In the genomic region with DNA sequence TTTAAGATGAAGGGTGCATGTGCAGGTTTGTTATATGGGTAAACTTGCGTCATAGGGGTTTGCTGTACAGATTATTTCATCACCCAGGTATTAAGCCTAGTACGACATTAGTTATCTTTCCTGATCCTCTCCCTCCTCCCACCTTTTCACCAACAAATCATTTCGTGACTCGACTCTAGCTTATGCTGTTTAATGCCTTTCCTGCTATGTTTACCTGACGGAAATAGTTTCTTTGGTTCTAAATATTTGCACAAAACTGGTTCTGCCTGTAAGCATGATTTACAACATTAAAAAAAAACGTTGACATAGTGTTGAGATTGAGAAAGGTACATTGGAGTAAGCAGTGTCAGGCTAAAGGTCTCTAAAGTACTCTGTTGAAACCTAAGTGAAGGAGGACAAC, we compare ENCODE assay signal across 14 cellular contexts. TPM values are rescaled to one million over a fixed set of nuclear protein-coding genes. Genes with fewer than 3 reads are reported as not detected.
A peak's percentile ranks its signal among the peaks of the same experiment; 100 is the strongest.
DNase-seq lines count a peak whose midpoint lies in the region; FAIRE-seq and TF ChIP-seq lines count a peak whose summit lies in the region.
"Had no signal": no experiment of that assay in that cellular context is flagged by ENCODE, and none has a peak within 500 bp of the region (broad histone marks: within the 10 kb centered on the region; RNA-seq: fewer than 3 reads in every experiment).

No MANE protein-coding gene starts in this region.

- 77% methylated on average over 6 of the region's 6 CpGs for WGBS in mammary epithelial cell (ENCODE audit: low coverage, missing lambda C conversion rate)

- TF ChIP-seq POLR2A in uterus (IDR thresholded peaks at IDR 0.05), result no peak

- no peak for DNase-seq in MCF 10A (ENCODE audit: unreplicated experiment)
- DNase-seq in mammary epithelial cell, result no peak
- DNase-seq in activated CD4-positive, alpha-beta memory T cell treated with anti-CD3 and anti-CD28 coated beads, Interleukin-2, amount 10 ng/mL, durations not matched to agents 7 days and 5 days, result no peak
- DNase-seq in keratinocyte (ENCODE audit: low read depth, low spot score), result no peak
- no peak for DNase-seq in GM19238 (ENCODE audit: insufficient read length, low spot score)
- no peak for DNase-seq in Ammon's horn (ENCODE audit: low spot score)
- no peak for DNase-seq in uterus
- no peak for DNase-seq in frontal cortex (ENCODE audit: low spot score in 2 of 2)
- DNase-seq: AML-193, GF-D8, mucosa of descending colon, NCI-H1417, NCI-H748 treated with DMSO at 0.1 percent for 48 hours had no signal

- no peaks in the 10 kb centered on the region for H3K9me1 ChIP-seq in keratinocyte (ENCODE audit: control insufficient read depth, extremely low read depth, insufficient read depth, low read length)

- CTCF ChIA-PET in MCF 10A (lab: Yijun Ruan, JAX) (interaction anchor here (0.7 to 1.9 kb wide), 3 partner anchors 10 to 339 kb away, joined by 3 to 4 read pairs (median 3); no protein-coding TSS in a partner anchor), mammary epithelial cell (lab: Charles Lee; ENCODE audit: low non-redundant PET) (no interaction called here)
- CTCF ChIA-PET in activated CD4-positive, alpha-beta memory T cell treated with anti-CD3 and anti-CD28 coated beads, Interleukin-2, amount 10 ng/mL, durations not matched to agents 7 days and 5 days (lab: Charles Lee), result interaction anchor here (2.3 kb wide), 1 partner anchor 9 kb away, joined by 6 read pairs; no protein-coding TSS in a partner anchor

- H3K4me1 Mint-ChIP-seq in MCF 10A (ENCODE audit: insufficient read depth, unreplicated experiment), result peaks cover 18% of the 10 kb centered on the region
- H3K4me1 Mint-ChIP-seq in activated CD4-positive, alpha-beta memory T cell treated with anti-CD3 and anti-CD28 coated beads, Interleukin-2, amount 10 ng/mL, durations not matched to agents 7 days and 5 days, result peaks cover 67% of the 10 kb centered on the region

- H3K4me1 ChIP-seq in mammary epithelial cell (ENCODE audit: insufficient read depth, low read length) (peaks cover 10% of the 10 kb centered on the region), keratinocyte (ENCODE audit: control insufficient read depth, extremely low read depth, insufficient read depth, low read length) (peaks cover 17% of the 10 kb centered on the region), uterus (no peaks in the 10 kb centered on the region)

- no peaks in the 10 kb centered on the region for H3K9me3 Mint-ChIP-seq in MCF 10A (ENCODE audit: unreplicated experiment)
- no peaks in the 10 kb centered on the region for H3K9me3 Mint-ChIP-seq in activated CD4-positive, alpha-beta memory T cell treated with anti-CD3 and anti-CD28 coated beads, Interleukin-2, amount 10 ng/mL, durations not matched to agents 7 days and 5 days

- H3K4me3 ChIP-seq in mammary epithelial cell (replicated peaks in 1 of 3; ENCODE audit: insufficient read depth in 1 of 3, low read depth in 2 of 3, low read length in 3 of 3) (no peak overlapping the region), keratinocyte (ENCODE audit: control insufficient read depth in 2 of 3, extremely low read depth in 1 of 3, insufficient read depth in 2 of 3, low read depth in 1 of 3, low read length in 3 of 3) (no peak overlapping the region), uterus (no peak overlapping the region)
- H3K4me3 ChIP-seq: mucosa of descending colon had no signal

- no peak overlapping the region for H3K4me2 ChIP-seq in mammary epithelial cell (ENCODE audit: insufficient read depth, low read depth, low read length)
- H3K4me2 ChIP-seq in keratinocyte (ENCODE audit: control insufficient read depth, extremely low read depth, insufficient read depth, low read depth, low read length), result no peak overlapping the region

- in situ Hi-C loops in mammary epithelial cell (cut with MboI; ENCODE audit: low sequenced_read_pairs in 2 of 2), result no loop called here

- POLR2A ChIA-PET in MCF 10A (lab: Yijun Ruan, JAX), result interaction anchor here (0.6 to 7.7 kb wide), 4 partner anchors 9 to 17 kb away, joined by 3 to 104 read pairs (median 84); a partner anchor contains a TSS
- POLR2A ChIA-PET in activated CD4-positive, alpha-beta memory T cell treated with anti-CD3 and anti-CD28 coated beads, Interleukin-2, amount 10 ng/mL, durations not matched to agents 7 days and 5 days (lab: Charles Lee), result interaction anchor here (0.7 to 6.3 kb wide), 4 partner anchors 9 to 157 kb away, joined by 3 to 78 read pairs (median 10); a partner anchor contains a TSS

- peaks cover 84% of the 10 kb centered on the region for H3K79me2 ChIP-seq in mammary epithelial cell (ENCODE audit: insufficient read depth, low read length)
- H3K79me2 ChIP-seq in keratinocyte (ENCODE audit: control insufficient read depth, insufficient read depth, low read length), result peaks cover 70% of the 10 kb centered on the region

- TF ChIP-seq CTCF in MCF 10A (IDR thresholded peaks at IDR 0.05; ENCODE audit: unreplicated experiment), result no peak
- TF ChIP-seq CTCF in mammary epithelial cell (conservative IDR thresholded peaks at IDR 0.05 in 1 of 2, IDR thresholded peaks at IDR 0.05 in 1 of 2; ENCODE audit: extremely low read depth in 1 of 2, insufficient read depth in 1 of 2, low read depth in 1 of 2, low read length in 2 of 2), result no peak
- TF ChIP-seq CTCF in keratinocyte (optimal IDR thresholded peaks at IDR 0.05 in 1 of 3, IDR thresholded peaks at IDR 0.05 in 1 of 3, conservative IDR thresholded peaks at IDR 0.05 in 1 of 3; ENCODE audit: extremely low read depth in 1 of 3, insufficient read depth in 2 of 3, low read length in 3 of 3), result no peak
- no peak for TF ChIP-seq CTCF in uterus (IDR thresholded peaks at IDR 0.05)

- H3K36me3 ChIP-seq in mammary epithelial cell (ENCODE audit: insufficient read depth, low read length), result peaks cover 57% of the 10 kb centered on the region
- peaks cover 36 to 55% of the 10 kb centered on the region in 2 experiments for H3K36me3 ChIP-seq in keratinocyte (ENCODE audit: control insufficient read depth in 2 of 2, extremely low read depth in 1 of 2, insufficient read depth in 2 of 2, low read length in 2 of 2)
- H3K36me3 ChIP-seq in uterus, result no peaks in the 10 kb centered on the region

- no peak overlapping the region for H3K9ac ChIP-seq in mammary epithelial cell (ENCODE audit: insufficient read depth, low read length)
- no peak overlapping the region for H3K9ac ChIP-seq in keratinocyte (ENCODE audit: control insufficient read depth, extremely low read depth, insufficient read depth, low read length)

- no peaks in the 10 kb centered on the region for H4K20me1 ChIP-seq in mammary epithelial cell (ENCODE audit: insufficient read depth, low read length)
- peaks cover 2% of the 10 kb centered on the region for H4K20me1 ChIP-seq in keratinocyte (ENCODE audit: control insufficient read depth, extremely low read depth, insufficient read depth, low read length)

- BruUV-seq in MCF 10A (replicated peaks; lab: Mats Ljungman, UMichigan) (no TSS peak), mammary epithelial cell (replicated peaks; lab: Mats Ljungman, UMichigan) (no TSS peak)

- dilution Hi-C loops in mammary epithelial cell (cut with HindIII; ENCODE audit: low sequenced_read_pairs) (no loop called here), keratinocyte (cut with MboI; ENCODE audit: extremely low pct_ligation_motif_present, low sequenced_read_pairs) (no loop called here)

- no peaks in the 10 kb centered on the region for H3K27me3 ChIP-seq in mammary epithelial cell (ENCODE audit: insufficient read depth, low read length)
- H3K27me3 ChIP-seq in keratinocyte (ENCODE audit: control insufficient read depth, extremely low read depth, insufficient read depth, low read length), result no peaks in the 10 kb centered on the region
- no peaks in the 10 kb centered on the region for H3K27me3 ChIP-seq in uterus

- H2AFZ ChIP-seq in mammary epithelial cell (ENCODE audit: low read depth, low read length), result no peak overlapping the region
- no peak overlapping the region for H2AFZ ChIP-seq in keratinocyte (ENCODE audit: control insufficient read depth, low read length)

- no peak for FAIRE-seq in keratinocyte (lab: Jason Lieb, UNC)
- FAIRE-seq in frontal cortex (lab: Jason Lieb, UNC), result no peak
- FAIRE-seq: urothelium cell line had no signal

- peaks cover 65% of the 10 kb centered on the region for H3K36me3 Mint-ChIP-seq in MCF 10A (ENCODE audit: insufficient read depth, unreplicated experiment)
- H3K36me3 Mint-ChIP-seq in activated CD4-positive, alpha-beta memory T cell treated with anti-CD3 and anti-CD28 coated beads, Interleukin-2, amount 10 ng/mL, durations not matched to agents 7 days and 5 days (ENCODE audit: low read depth), result peaks cover 72% of the 10 kb centered on the region

- H3K9me3 ChIP-seq in mammary epithelial cell (replicated peaks; ENCODE audit: insufficient read depth, low read length), result no peaks in the 10 kb centered on the region
- H3K9me3 ChIP-seq in keratinocyte (ENCODE audit: control insufficient read depth, low read depth, low read length), result no peaks in the 10 kb centered on the region
- H3K9me3 ChIP-seq in uterus, result no peaks in the 10 kb centered on the region
- H3K9me3 ChIP-seq: mucosa of descending colon had no signal

- intact Hi-C loops in MCF 10A (cut with micrococcal nuclease) (no loop called here), mammary epithelial cell (cut with micrococcal nuclease) (no loop called here), uterus (cut with DNase I; ENCODE audit: low total_unique reads) (no loop called here)

- no peaks in the 10 kb centered on the region for H3K27me3 Mint-ChIP-seq in MCF 10A (ENCODE audit: insufficient read depth, unreplicated experiment)
- H3K27me3 Mint-ChIP-seq in activated CD4-positive, alpha-beta memory T cell treated with anti-CD3 and anti-CD28 coated beads, Interleukin-2, amount 10 ng/mL, durations not matched to agents 7 days and 5 days, result no peaks in the 10 kb centered on the region

- H3K27ac ChIP-seq in mammary epithelial cell (ENCODE audit: insufficient read depth, low read depth, low read length), result no peak overlapping the region
- H3K27ac ChIP-seq in keratinocyte (ENCODE audit: control insufficient read depth, insufficient read depth, low read length), result peak overlapping the region; percentile 10
- no peak overlapping the region for H3K27ac ChIP-seq in uterus

- H3K27ac Mint-ChIP-seq in MCF 10A (ENCODE audit: low read depth, unreplicated experiment), result no peak overlapping the region
- peak overlapping the region; percentile 53 for H3K27ac Mint-ChIP-seq in activated CD4-positive, alpha-beta memory T cell treated with anti-CD3 and anti-CD28 coated beads, Interleukin-2, amount 10 ng/mL, durations not matched to agents 7 days and 5 days

- peak overlapping the region; percentile 99 for H3K4me3 Mint-ChIP-seq in MCF 10A (ENCODE audit: unreplicated experiment)
- H3K4me3 Mint-ChIP-seq in activated CD4-positive, alpha-beta memory T cell treated with anti-CD3 and anti-CD28 coated beads, Interleukin-2, amount 10 ng/mL, durations not matched to agents 7 days and 5 days, result no peak overlapping the region

RNA-seq across cellular contexts. Expression of a gene that starts 2.4 kb away (rescaled TPM):
- 163 and 200 TPM in 2 replicates for total RNA-seq in MCF 10A (2022)
- total RNA-seq in mammary epithelial cell, result 10 to 100 TPM; 81.5 to 97.8 TPM
- 51.1 TPM for polyA plus RNA-seq in mammary epithelial cell
- polyA minus RNA-seq in mammary epithelial cell, result 58.3 TPM
- total RNA-seq in activated CD4-positive, alpha-beta memory T cell treated with anti-CD3 and anti-CD28 coated beads, Interleukin-2, amount 10 ng/mL, durations not matched to agents 7 days and 5 days, result 10 to 100 TPM; 66.8 to 67.5 TPM
- polyA plus RNA-seq in keratinocyte, result 65.7 to 128 TPM (median 77.4 TPM) in 3 replicates
- 938 TPM for polyA plus RNA-seq in keratinocyte (2011; ENCODE audit: low read depth)
- 51.0 and 81.5 TPM in 2 replicates for polyA plus RNA-seq in keratinocyte (2011; cell fraction: cytosol; rRNA removed)
- polyA plus RNA-seq in keratinocyte (2011; cell fraction: nucleus; rRNA removed), result 126 and 174 TPM in 2 replicates
- 92.9 and 94.3 TPM in 2 replicates for polyA plus RNA-seq in keratinocyte (2012; ENCODE audit: low replicate concordance)
- 12.8 to 47.4 TPM (median 22.8 TPM) in 3 replicates for polyA minus RNA-seq in keratinocyte
- 14.8 TPM for polyA minus RNA-seq in keratinocyte (2011; cell fraction: cytosol; rRNA and poly(A)+ RNA removed)
- polyA minus RNA-seq in keratinocyte (2011; cell fraction: nucleus; rRNA and poly(A)+ RNA removed), result 35.8 and 62.9 TPM in 2 replicates
- 100 to 1,000 TPM in 1 of 4 donors, 10 to 100 TPM in 3; 29.5 to 108 (median 53.9) TPM for total RNA-seq in uterus
- total RNA-seq in frontal cortex, result 70.1 TPM

RNA-seq across cellular contexts. Expression of a gene that starts 2.6 kb away (rescaled TPM):
- total RNA-seq in MCF 10A (2022) (49.3 and 56.9 TPM in 2 replicates), mammary epithelial cell (10 to 100 TPM; 53.0 to 85.2 TPM), uterus (100 to 1,000 TPM in 1 of 4 donors, 10 to 100 TPM in 3; 22.5 to 152 (median 56.6) TPM), frontal cortex (181 TPM)
- polyA plus RNA-seq in mammary epithelial cell (18.8 TPM), keratinocyte (20.3 to 26.0 TPM (median 25.7 TPM) in 3 replicates)
- polyA minus RNA-seq in mammary epithelial cell (103 TPM), keratinocyte (30.7 to 90.9 TPM (median 46.0 TPM) in 3 replicates)
- 10 to 100 TPM; 69.0 to 70.2 TPM for total RNA-seq in activated CD4-positive, alpha-beta memory T cell treated with anti-CD3 and anti-CD28 coated beads, Interleukin-2, amount 10 ng/mL, durations not matched to agents 7 days and 5 days
- 18.5 TPM for polyA plus RNA-seq in keratinocyte (2011; ENCODE audit: low read depth)
- polyA plus RNA-seq in keratinocyte (2011; cell fraction: cytosol; rRNA removed), result 11.8 and 23.8 TPM in 2 replicates
- 28.7 and 36.5 TPM in 2 replicates for polyA plus RNA-seq in keratinocyte (2011; cell fraction: nucleus; rRNA removed)
- 13.3 and 25.6 TPM in 2 replicates for polyA plus RNA-seq in keratinocyte (2012; ENCODE audit: low replicate concordance)
- polyA minus RNA-seq in keratinocyte (2011; cell fraction: cytosol; rRNA and poly(A)+ RNA removed), result 30.7 TPM
- polyA minus RNA-seq in keratinocyte (2011; cell fraction: nucleus; rRNA and poly(A)+ RNA removed), result 47.6 and 109 TPM in 2 replicates

RNA-seq across cellular contexts. Expression of a gene that starts 17.3 kb away (rescaled TPM):
- 42.2 and 48.1 TPM in 2 replicates for total RNA-seq in MCF 10A (2022)
- total RNA-seq in mammary epithelial cell, result 10 to 100 TPM; 56.8 to 62.7 TPM
- 64.9 TPM for polyA plus RNA-seq in mammary epithelial cell
- 50.7 TPM for polyA minus RNA-seq in mammary epithelial cell
- total RNA-seq in activated CD4-positive, alpha-beta memory T cell treated with anti-CD3 and anti-CD28 coated beads, Interleukin-2, amount 10 ng/mL, durations not matched to agents 7 days and 5 days, result 10 to 100 TPM; 43.4 to 46.7 TPM
- polyA plus RNA-seq in keratinocyte, result 52.6 to 66.4 TPM (median 54.0 TPM) in 3 replicates
- 34.1 TPM for polyA plus RNA-seq in keratinocyte (2011; ENCODE audit: low read depth)
- 33.0 and 59.5 TPM in 2 replicates for polyA plus RNA-seq in keratinocyte (2011; cell fraction: cytosol; rRNA removed)
- polyA plus RNA-seq in keratinocyte (2011; cell fraction: nucleus; rRNA removed), result 115 and 119 TPM in 2 replicates
- polyA plus RNA-seq in keratinocyte (2012; ENCODE audit: low replicate concordance), result 32.0 and 41.1 TPM in 2 replicates
- polyA minus RNA-seq in keratinocyte, result 18.2 to 29.4 TPM (median 26.5 TPM) in 3 replicates
- polyA minus RNA-seq in keratinocyte (2011; cell fraction: cytosol; rRNA and poly(A)+ RNA removed), result 38.4 TPM
- polyA minus RNA-seq in keratinocyte (2011; cell fraction: nucleus; rRNA and poly(A)+ RNA removed), result 24.5 and 34.1 TPM in 2 replicates
- total RNA-seq in uterus, result 100 to 1,000 TPM in 1 of 4 donors, 10 to 100 TPM in 2, 1 to 10 TPM in 1; 7.9 to 141 (median 48.9) TPM
- 57.9 TPM for total RNA-seq in frontal cortex

RNA-seq across cellular contexts. Expression of a gene that starts 17.6 kb away (rescaled TPM):
- total RNA-seq in MCF 10A (2022) (135 and 172 TPM in 2 replicates), mammary epithelial cell (100 to 1,000 TPM in 1 of 2 donors, 10 to 100 TPM in 1; 57.5 to 120 TPM), uterus (10 to 100 TPM in 3 of 4 donors, 1 to 10 TPM in 1; 9.0 to 67.4 (median 59.1) TPM), frontal cortex (39.9 TPM)
- polyA plus RNA-seq in mammary epithelial cell (115 TPM), keratinocyte (99.4 to 142 TPM (median 140 TPM) in 3 replicates)
- polyA minus RNA-seq in mammary epithelial cell (87.9 TPM), keratinocyte (52.6 to 90.4 TPM (median 61.5 TPM) in 3 replicates)
- 100 to 1,000 TPM; 107 to 108 TPM for total RNA-seq in activated CD4-positive, alpha-beta memory T cell treated with anti-CD3 and anti-CD28 coated beads, Interleukin-2, amount 10 ng/mL, durations not matched to agents 7 days and 5 days
- 154 TPM for polyA plus RNA-seq in keratinocyte (2011; ENCODE audit: low read depth)
- 135 and 178 TPM in 2 replicates for polyA plus RNA-seq in keratinocyte (2011; cell fraction: cytosol; rRNA removed)
- 79.5 and 100 TPM in 2 replicates for polyA plus RNA-seq in keratinocyte (2011; cell fraction: nucleus; rRNA removed)
- 157 and 161 TPM in 2 replicates for polyA plus RNA-seq in keratinocyte (2012; ENCODE audit: low replicate concordance)
- 134 TPM for polyA minus RNA-seq in keratinocyte (2011; cell fraction: cytosol; rRNA and poly(A)+ RNA removed)
- 31.9 and 37.9 TPM in 2 replicates for polyA minus RNA-seq in keratinocyte (2011; cell fraction: nucleus; rRNA and poly(A)+ RNA removed)
